In the genomic region with DNA sequence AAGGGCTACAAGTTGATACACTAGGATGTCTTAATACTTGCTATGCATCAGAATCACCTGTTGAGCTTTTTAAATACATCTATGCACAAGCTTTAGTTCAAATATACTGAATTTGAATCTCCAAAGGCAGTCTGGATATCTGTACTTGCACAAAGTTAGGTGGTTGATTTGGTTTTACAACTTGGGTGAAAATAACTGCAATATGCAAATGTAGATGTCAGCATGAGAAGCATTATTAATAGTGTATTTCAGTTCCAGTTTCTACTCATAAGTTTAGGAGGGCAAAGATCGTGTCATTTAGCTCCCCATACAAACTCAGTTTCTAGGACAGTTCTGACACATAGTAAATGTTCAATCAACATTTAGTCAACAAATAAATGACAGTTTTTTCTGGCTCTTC, we compare ENCODE assay signal across 13 cellular contexts. TPM values are rescaled to one million over a fixed set of nuclear protein-coding genes. Genes with fewer than 3 reads are reported as not detected.
DNase-seq lines count a peak whose midpoint lies in the region; ATAC-seq, FAIRE-seq and TF ChIP-seq lines count a peak whose summit lies in the region.
"Had no signal": no experiment of that assay in that cellular context is flagged by ENCODE, and none has a peak within 500 bp of the region (broad histone marks: within the 10 kb centered on the region; RNA-seq: fewer than 3 reads in every experiment).

No MANE protein-coding gene starts in this region.

- H3K27ac ChIP-seq in spleen: peak overlapping the region in 5 of 8 donors; percentile 31 to 72 (median 51)
- H3K27ac ChIP-seq in pancreas: no peak overlapping the region
- H3K27ac ChIP-seq: skin epidermis had no signal

- H3K4me3 Mint-ChIP-seq in activated CD4-positive, alpha-beta T cell treated with anti-CD3 and anti-CD28 coated beads for 36 hours: no peak overlapping the region
- H3K4me3 Mint-ChIP-seq in natural killer cell treated with Interleukin-12 subunit alpha and Interleukin-12 subunit beta and Interleukin-15 and Interleukin-18, amount 100 ng/mL, for 72 hours: no peak overlapping the region
- no peak overlapping the region for H3K4me3 Mint-ChIP-seq in activated CD4-positive, alpha-beta T cell treated with anti-CD3 and anti-CD28 coated beads, Interleukin-2, amount 10 ng/mL, durations not matched to agents 7 days and 5 days

- no peaks in the 10 kb centered on the region for H3K9me3 ChIP-seq in spleen
- no peaks in the 10 kb centered on the region for H3K9me3 ChIP-seq in pancreas

- peaks cover 0 to 65% (median 35%) of the 10 kb centered on the region in 6 donors for H3K36me3 ChIP-seq in spleen
- peaks cover 0 to 10% (median 4%) of the 10 kb centered on the region in 3 donors for H3K36me3 ChIP-seq in pancreas

- H3K4me1 ChIP-seq in spleen (peaks cover 0 to 34% (median 5%) of the 10 kb centered on the region in 6 donors), pancreas (peaks cover 0 to under 1% (median 0%) of the 10 kb centered on the region in 3 donors)

- CTCF ChIA-PET in activated CD4-positive, alpha-beta T cell treated with anti-CD3 and anti-CD28 coated beads for 36 hours (lab: Charles Lee): no interaction called here
- CTCF ChIA-PET in activated CD4-positive, alpha-beta T cell treated with anti-CD3 and anti-CD28 coated beads, Interleukin-2, amount 10 ng/mL, durations not matched to agents 7 days and 5 days (lab: Charles Lee): interaction anchor here (1.1 kb wide), 1 partner anchor 12 kb away, joined by 5 read pairs; no protein-coding TSS in a partner anchor

- ATAC-seq in activated CD4-positive, alpha-beta T cell treated with anti-CD3 and anti-CD28 coated beads for 36 hours: peak; percentile 63
- ATAC-seq in GM21737 (IDR thresholded peaks at IDR 0.05; ENCODE audit: unreplicated experiment): peak; percentile 95
- peak; percentile 99 for ATAC-seq in HG03159 (IDR thresholded peaks at IDR 0.05; ENCODE audit: unreplicated experiment)
- ATAC-seq in natural killer cell treated with Interleukin-12 subunit alpha and Interleukin-12 subunit beta and Interleukin-15 and Interleukin-18, amount 100 ng/mL, for 72 hours: no peak
- ATAC-seq in pancreas: no peak

- WGBS in spleen, 5 donors: 0 to 29% (median 23%) methylated on average over 1 of the region's 1 CpG
- 33 to 61% methylated on average over 1 of the region's 1 CpG for WGBS in pancreas, 2 donors

- H3K27ac Mint-ChIP-seq in activated CD4-positive, alpha-beta T cell treated with anti-CD3 and anti-CD28 coated beads for 36 hours: no peak overlapping the region
- H3K27ac Mint-ChIP-seq in natural killer cell treated with Interleukin-12 subunit alpha and Interleukin-12 subunit beta and Interleukin-15 and Interleukin-18, amount 100 ng/mL, for 72 hours: no peak overlapping the region
- no peak overlapping the region for H3K27ac Mint-ChIP-seq in activated CD4-positive, alpha-beta T cell treated with anti-CD3 and anti-CD28 coated beads, Interleukin-2, amount 10 ng/mL, durations not matched to agents 7 days and 5 days

- peaks cover 53% of the 10 kb centered on the region for H3K36me3 Mint-ChIP-seq in activated CD4-positive, alpha-beta T cell treated with anti-CD3 and anti-CD28 coated beads for 36 hours (ENCODE audit: low read depth)
- H3K36me3 Mint-ChIP-seq in natural killer cell treated with Interleukin-12 subunit alpha and Interleukin-12 subunit beta and Interleukin-15 and Interleukin-18, amount 100 ng/mL, for 72 hours: peaks cover 31% of the 10 kb centered on the region
- peaks cover 37% of the 10 kb centered on the region for H3K36me3 Mint-ChIP-seq in activated CD4-positive, alpha-beta T cell treated with anti-CD3 and anti-CD28 coated beads, Interleukin-2, amount 10 ng/mL, durations not matched to agents 7 days and 5 days (ENCODE audit: low read depth)

- intact Hi-C loops in activated CD4-positive, alpha-beta T cell treated with anti-CD3 and anti-CD28 coated beads for 36 hours (cut with DNase I, micrococcal nuclease): no loop called here
- intact Hi-C loops in spleen (cut with DNase I; ENCODE audit: low total_unique reads): no loop called here
- intact Hi-C loops in pancreas (cut with DNase I): no loop called here

- peaks cover 17% of the 10 kb centered on the region for H3K4me1 Mint-ChIP-seq in activated CD4-positive, alpha-beta T cell treated with anti-CD3 and anti-CD28 coated beads for 36 hours
- peaks cover 12 to 13% of the 10 kb centered on the region in 2 donors for H3K4me1 Mint-ChIP-seq in natural killer cell treated with Interleukin-12 subunit alpha and Interleukin-12 subunit beta and Interleukin-15 and Interleukin-18, amount 100 ng/mL, for 72 hours (ENCODE audit: low read depth in 2 of 2)
- H3K4me1 Mint-ChIP-seq in activated CD4-positive, alpha-beta T cell treated with anti-CD3 and anti-CD28 coated beads, Interleukin-2, amount 10 ng/mL, durations not matched to agents 7 days and 5 days: peaks cover 4% of the 10 kb centered on the region

- H3K4me3 ChIP-seq in spleen (no peak overlapping the region), pancreas (no peak overlapping the region)
- H3K4me3 ChIP-seq: skin epidermis had no signal

- TF ChIP-seq POLR2A in spleen (IDR thresholded peaks at IDR 0.05): no peak

- H3K27me3 ChIP-seq in spleen (replicated peaks in 1 of 7): no peaks in the 10 kb centered on the region
- no peaks in the 10 kb centered on the region for H3K27me3 ChIP-seq in pancreas

- TF ChIP-seq CTCF in spleen (IDR thresholded peaks at IDR 0.05 in 8 of 11, conservative IDR thresholded peaks at IDR 0.05 in 3 of 11): no peak
- TF ChIP-seq CTCF in pancreas (IDR thresholded peaks at IDR 0.05): no peak

- FAIRE-seq in pancreas (lab: Jason Lieb, UNC): no peak

- no peaks in the 10 kb centered on the region for H3K9me3 Mint-ChIP-seq in activated CD4-positive, alpha-beta T cell treated with anti-CD3 and anti-CD28 coated beads for 36 hours (ENCODE audit: low read depth)
- H3K9me3 Mint-ChIP-seq in natural killer cell treated with Interleukin-12 subunit alpha and Interleukin-12 subunit beta and Interleukin-15 and Interleukin-18, amount 100 ng/mL, for 72 hours: no peaks in the 10 kb centered on the region
- no peaks in the 10 kb centered on the region for H3K9me3 Mint-ChIP-seq in activated CD4-positive, alpha-beta T cell treated with anti-CD3 and anti-CD28 coated beads, Interleukin-2, amount 10 ng/mL, durations not matched to agents 7 days and 5 days

- POLR2A ChIA-PET in activated CD4-positive, alpha-beta T cell treated with anti-CD3 and anti-CD28 coated beads for 36 hours (lab: Charles Lee): interaction anchor here (0.6 kb wide), 1 partner anchor 101 kb away, joined by 14 read pairs; no protein-coding TSS in a partner anchor
- POLR2A ChIA-PET in activated CD4-positive, alpha-beta T cell treated with anti-CD3 and anti-CD28 coated beads, Interleukin-2, amount 10 ng/mL, durations not matched to agents 7 days and 5 days (lab: Charles Lee): no interaction called here

- no peaks in the 10 kb centered on the region for H3K27me3 Mint-ChIP-seq in activated CD4-positive, alpha-beta T cell treated with anti-CD3 and anti-CD28 coated beads for 36 hours
- H3K27me3 Mint-ChIP-seq in natural killer cell treated with Interleukin-12 subunit alpha and Interleukin-12 subunit beta and Interleukin-15 and Interleukin-18, amount 100 ng/mL, for 72 hours: no peaks in the 10 kb centered on the region
- H3K27me3 Mint-ChIP-seq in activated CD4-positive, alpha-beta T cell treated with anti-CD3 and anti-CD28 coated beads, Interleukin-2, amount 10 ng/mL, durations not matched to agents 7 days and 5 days: no peaks in the 10 kb centered on the region

- no peak for DNase-seq in activated CD4-positive, alpha-beta T cell treated with anti-CD3 and anti-CD28 coated beads for 36 hours
- no peak for DNase-seq in activated CD4-positive, alpha-beta T cell treated with anti-CD3 and anti-CD28 coated beads, Interleukin-2, amount 50 U/mL, for 1 hour
- DNase-seq in spleen: no peak
- no peak for DNase-seq in natural killer cell treated with Interleukin-12 subunit alpha and Interleukin-12 subunit beta and Interleukin-15 and Interleukin-18, amount 100 ng/mL, for 72 hours (ENCODE audit: low spot score)
- DNase-seq in pancreas: no peak
- no peak for DNase-seq in activated CD4-positive, alpha-beta T cell treated with anti-CD3 and anti-CD28 coated beads, Interleukin-2, amount 10 ng/mL, durations not matched to agents 7 days and 5 days
- DNase-seq: 8988T; EL; NCI-H1930; stimulated activated naive CD4-positive, alpha-beta T cell had no signal

RNA-seq across cellular contexts. Expression of gene IQCB1, which starts 25.6 kb away (rescaled TPM):
- 10 to 100 TPM; 41.3 to 42.8 TPM for total RNA-seq in activated CD4-positive, alpha-beta T cell treated with anti-CD3 and anti-CD28 coated beads for 36 hours
- 10 to 100 TPM; 24.7 to 39.1 (median 27.2) TPM for total RNA-seq in spleen
- polyA plus RNA-seq in spleen: 10 to 100 TPM; 14.9 to 26.0 (median 18.6) TPM
- total RNA-seq in natural killer cell treated with Interleukin-12 subunit alpha and Interleukin-12 subunit beta and Interleukin-15 and Interleukin-18, amount 100 ng/mL, for 72 hours: 10 to 100 TPM; 33.1 to 56.7 TPM
- 10 to 100 TPM in 4 of 6 donors, 1 to 10 TPM in 2; 9.0 to 12.2 (median 10.6) TPM for total RNA-seq in pancreas
- 10 to 100 TPM; 12.5 to 18.3 TPM for polyA plus RNA-seq in pancreas
- total RNA-seq in activated CD4-positive, alpha-beta T cell treated with anti-CD3 and anti-CD28 coated beads, Interleukin-2, amount 10 ng/mL, durations not matched to agents 7 days and 5 days: 10 to 100 TPM; 28.4 to 34.0 TPM

RNA-seq across cellular contexts. Expression of gene EAF2, which starts 25.8 kb away (rescaled TPM):
- 10 to 100 TPM; 12.4 to 12.9 TPM for total RNA-seq in activated CD4-positive, alpha-beta T cell treated with anti-CD3 and anti-CD28 coated beads for 36 hours
- total RNA-seq in spleen: 10 to 100 TPM; 24.9 to 60.6 (median 33.6) TPM
- 10 to 100 TPM; 32.4 to 53.7 (median 36.9) TPM for polyA plus RNA-seq in spleen
- 10 to 100 TPM in 1 of 2 donors, 1 to 10 TPM in 1; 9.6 to 12.9 TPM for total RNA-seq in natural killer cell treated with Interleukin-12 subunit alpha and Interleukin-12 subunit beta and Interleukin-15 and Interleukin-18, amount 100 ng/mL, for 72 hours
- total RNA-seq in pancreas: 1 to 10 TPM; 2.9 to 8.6 (median 4.0) TPM
- 1 to 10 TPM; 3.1 to 4.7 TPM for polyA plus RNA-seq in pancreas
- total RNA-seq in activated CD4-positive, alpha-beta T cell treated with anti-CD3 and anti-CD28 coated beads, Interleukin-2, amount 10 ng/mL, durations not matched to agents 7 days and 5 days: 10 to 100 TPM in 1 of 2 experiments, 1 to 10 TPM in 1; 9.4 to 11.7 TPM

RNA-seq across cellular contexts. Expression of gene GOLGB1, which starts 59.7 kb away (rescaled TPM):
- total RNA-seq in activated CD4-positive, alpha-beta T cell treated with anti-CD3 and anti-CD28 coated beads for 36 hours: 10 to 100 TPM; 19.0 to 19.5 TPM
- total RNA-seq in spleen (10 to 100 TPM; 41.7 to 87.0 (median 62.6) TPM), pancreas (10 to 100 TPM; 32.9 to 45.0 (median 37.5) TPM)
- polyA plus RNA-seq in spleen (10 to 100 TPM in 2 of 3 donors, 1 to 10 TPM in 1; 7.2 to 11.0 (median 10.5) TPM), pancreas (10 to 100 TPM; 18.9 to 28.9 TPM)
- total RNA-seq in natural killer cell treated with Interleukin-12 subunit alpha and Interleukin-12 subunit beta and Interleukin-15 and Interleukin-18, amount 100 ng/mL, for 72 hours: 10 to 100 TPM; 34.9 to 43.5 TPM
- 10 to 100 TPM; 27.4 to 31.7 TPM for total RNA-seq in activated CD4-positive, alpha-beta T cell treated with anti-CD3 and anti-CD28 coated beads, Interleukin-2, amount 10 ng/mL, durations not matched to agents 7 days and 5 days

Comparison
In these comparisons a context has a peak if more than half of its experiments do, and no peak if none do; other contexts are left out.
1. ATAC-seq: peak in activated CD4-positive, alpha-beta T cell treated with anti-CD3 and anti-CD28 coated beads for 36 hours (single experiment), GM21737 (single experiment) and HG03159 (single experiment); none in natural killer cell treated with Interleukin-12 subunit alpha and Interleukin-12 subunit beta and Interleukin-15 and Interleukin-18, amount 100 ng/mL, for 72 hours (0 of 2) and pancreas (0 of 4).
2. H3K27ac ChIP-seq: peak in spleen (5 of 8); none in pancreas (0 of 4).